In genomic region chr1:155973723-155974122, GRCh38 we compare ENCODE assay signal across 14 cellular contexts. TPM values are rescaled to one million over a fixed set of nuclear protein-coding genes. Genes with fewer than 3 reads are reported as not detected.
DNase-seq lines count a peak whose midpoint lies in the region; ATAC-seq and TF ChIP-seq lines count a peak whose summit lies in the region.
"Had no signal": no experiment of that assay in that cellular context is flagged by ENCODE, and none has a peak within 500 bp of the region (broad histone marks: within the 10 kb centered on the region; RNA-seq: fewer than 3 reads in every experiment).

No MANE protein-coding gene starts in this region.

- H3K4me1 ChIP-seq in smooth muscle cell (ENCODE audit: low read depth), result peaks cover 53% of the 10 kb centered on the region

- no peaks in the 10 kb centered on the region for H3K9me3 ChIP-seq in smooth muscle cell (replicated peaks; ENCODE audit: low read depth)

- no peak for ATAC-seq in T-cell (replicated peaks in 1 of 4)
- ATAC-seq: activated CD4-positive, CD25-positive, alpha-beta regulatory T cell treated with anti-CD3 and anti-CD28 coated beads, Interleukin-2, amount 50 U/mL, for 24 hours; left colon had no signal

- DNase-seq in H7, result peak; percentile 16
- DNase-seq in T-cell, result no peak
- no peak for DNase-seq in endothelial cell (ENCODE audit: low spot score)
- DNase-seq in smooth muscle cell (lab: John Stamatoyannopoulos, UW; ENCODE audit: unreplicated experiment), result no peak
- no peak for DNase-seq in NCI-H2029 (lab: John Stamatoyannopoulos, UW)
- no peak for DNase-seq in mucosa of gallbladder (ENCODE audit: low spot score)
- no peak for DNase-seq in NCI-H82 treated with DMSO at 0.1 percent for 48 hours (lab: John Stamatoyannopoulos, UW; ENCODE audit: unreplicated experiment)
- no peak for DNase-seq in stimulated activated CD4-positive, alpha-beta T cell treated with anti-CD3 and anti-CD28 coated beads, Interleukin-4, amount 100 ng/mL, for 1 hour
- DNase-seq: DMS53, left colon, NCI-H2081, SHP77 had no signal

- H3K27me3 ChIP-seq in H7 (ENCODE audit: control insufficient read depth, insufficient read depth, low read length) (no peaks in the 10 kb centered on the region), smooth muscle cell (ENCODE audit: low read depth) (no peaks in the 10 kb centered on the region)

- H3K4me3 ChIP-seq in H7 (ENCODE audit: insufficient read depth, low read depth, low read length) (no peak overlapping the region), smooth muscle cell (no peak overlapping the region)

- peaks cover 88% of the 10 kb centered on the region for H4K20me1 ChIP-seq in smooth muscle cell (ENCODE audit: low read depth)

- no peak overlapping the region for H3K9ac ChIP-seq in smooth muscle cell (ENCODE audit: low read depth)

- peak overlapping the region; percentile 93 to 94 for H3K27ac Mint-ChIP-seq in T-cell
- H3K27ac Mint-ChIP-seq in endothelial cell (ENCODE audit: unreplicated experiment), result peak overlapping the region; percentile 85

- H3K4me3 Mint-ChIP-seq in T-cell (peak overlapping the region; percentile 51 to 85 (median 58)), endothelial cell (ENCODE audit: unreplicated experiment) (peak overlapping the region; percentile 81)

- peak overlapping the region; percentile 25 for H3K27ac ChIP-seq in smooth muscle cell (ENCODE audit: low read depth)

- no peak overlapping the region for H2AFZ ChIP-seq in smooth muscle cell (ENCODE audit: low read depth)

- TF ChIP-seq CTCF in endothelial cell (IDR thresholded peaks at IDR 0.05; ENCODE audit: unreplicated experiment) (no peak), smooth muscle cell (IDR thresholded peaks at IDR 0.05; ENCODE audit: borderline replicate concordance, insufficient read depth, poor library complexity, severe bottlenecking) (no peak)

- POLR2A ChIA-PET in T-cell (lab: Charles Lee), result interaction anchor here (0.5 to 1.1 kb wide), 4 partner anchors 11 to 75 kb away, joined by 3 to 4 read pairs (median 3); no protein-coding TSS in a partner anchor

- H3K36me3 ChIP-seq in H7 (replicated peaks; ENCODE audit: control insufficient read depth, insufficient read depth, low read length), result peaks cover 4% of the 10 kb centered on the region
- H3K36me3 ChIP-seq in smooth muscle cell (ENCODE audit: low read depth), result no peaks in the 10 kb centered on the region

- H3K4me1 Mint-ChIP-seq in T-cell (peaks cover 71 to 87% (median 79%) of the 10 kb centered on the region in 3 donors), endothelial cell (ENCODE audit: unreplicated experiment) (peaks cover 83% of the 10 kb centered on the region)

- no peaks in the 10 kb centered on the region for H3K9me3 Mint-ChIP-seq in T-cell
- H3K9me3 Mint-ChIP-seq in endothelial cell (ENCODE audit: unreplicated experiment), result no peaks in the 10 kb centered on the region

- CTCF ChIA-PET in T-cell (lab: Charles Lee), result interaction anchor here in 1 of 2 donors (0.8 to 1.0 kb wide), 2 partner anchors 39 to 93 kb away, joined by 3 read pairs; partner anchors contain the start of gene KHDC4

- H3K79me2 ChIP-seq in smooth muscle cell (ENCODE audit: low read depth), result peaks cover 97% of the 10 kb centered on the region

- peaks cover 23% of the 10 kb centered on the region for H3K36me3 Mint-ChIP-seq in T-cell
- H3K36me3 Mint-ChIP-seq in endothelial cell (ENCODE audit: low read depth, unreplicated experiment), result peaks cover 45% of the 10 kb centered on the region

- H3K27me3 Mint-ChIP-seq in T-cell (no peaks in the 10 kb centered on the region), endothelial cell (ENCODE audit: unreplicated experiment) (peaks cover 31% of the 10 kb centered on the region)

- H3F3A ChIP-seq in smooth muscle cell (ENCODE audit: low read depth), result peaks cover 9% of the 10 kb centered on the region

- 95% methylated on average over 3 of the region's 3 CpGs for WGBS in smooth muscle cell (ENCODE audit: low lambda C conversion rate)

- H3K4me2 ChIP-seq in smooth muscle cell, result no peak overlapping the region

RNA-seq across cellular contexts. Expression of gene ARHGEF2, which starts 4.6 kb away (rescaled TPM):
- total RNA-seq in H7 (2014; rRNA removed; shearing (Covaris generic)), result 97.1 and 104 TPM in 2 replicates
- total RNA-seq in T-cell (100 to 1,000 TPM; 110 to 174 (median 167) TPM), endothelial cell (ENCODE audit: unreplicated experiment) (244 TPM), smooth muscle cell (30.2 and 58.0 TPM in 2 replicates), mucosa of gallbladder (142 TPM)
- polyA plus RNA-seq in smooth muscle cell, result 21.0 and 24.2 TPM in 2 replicates

RNA-seq across cellular contexts. Expression of gene RXFP4, which starts 32.3 kb away (rescaled TPM):
- not detected in 2 replicates for total RNA-seq in H7 (2014; rRNA removed; shearing (Covaris generic))
- total RNA-seq in T-cell (not detected), endothelial cell (ENCODE audit: unreplicated experiment) (not detected), smooth muscle cell (not detected in 2 replicates), mucosa of gallbladder (not detected)
- polyA plus RNA-seq in smooth muscle cell, result 0.66 and 1.5 TPM in 2 replicates
- total RNA-seq: posterior vena cava had no signal

RNA-seq across cellular contexts. Expression of gene KHDC4, which starts 39.5 kb away (rescaled TPM):
- 58.4 and 78.1 TPM in 2 replicates for total RNA-seq in H7 (2014; rRNA removed; shearing (Covaris generic))
- total RNA-seq in T-cell, result 100 to 1,000 TPM in 1 of 5 donors, 10 to 100 TPM in 4; 44.5 to 102 (median 85.6) TPM
- 42.6 TPM for total RNA-seq in endothelial cell (ENCODE audit: unreplicated experiment)
- 35.6 and 41.7 TPM in 2 replicates for total RNA-seq in smooth muscle cell
- 14.9 and 18.3 TPM in 2 replicates for polyA plus RNA-seq in smooth muscle cell
- total RNA-seq in mucosa of gallbladder, result 44.5 TPM

RNA-seq across cellular contexts. Expression of gene SSR2, which starts 47.0 kb away (rescaled TPM):
- 427 and 445 TPM in 2 replicates for total RNA-seq in H7 (2014; rRNA removed; shearing (Covaris generic))
- 100 to 1,000 TPM; 230 to 238 (median 232) TPM for total RNA-seq in T-cell
- 340 TPM for total RNA-seq in endothelial cell (ENCODE audit: unreplicated experiment)
- 452 and 457 TPM in 2 replicates for total RNA-seq in smooth muscle cell
- 408 and 447 TPM in 2 replicates for polyA plus RNA-seq in smooth muscle cell
- total RNA-seq in mucosa of gallbladder, result 217 TPM
